ENCODE assay signal across 1 cellular context in the genomic region with DNA sequence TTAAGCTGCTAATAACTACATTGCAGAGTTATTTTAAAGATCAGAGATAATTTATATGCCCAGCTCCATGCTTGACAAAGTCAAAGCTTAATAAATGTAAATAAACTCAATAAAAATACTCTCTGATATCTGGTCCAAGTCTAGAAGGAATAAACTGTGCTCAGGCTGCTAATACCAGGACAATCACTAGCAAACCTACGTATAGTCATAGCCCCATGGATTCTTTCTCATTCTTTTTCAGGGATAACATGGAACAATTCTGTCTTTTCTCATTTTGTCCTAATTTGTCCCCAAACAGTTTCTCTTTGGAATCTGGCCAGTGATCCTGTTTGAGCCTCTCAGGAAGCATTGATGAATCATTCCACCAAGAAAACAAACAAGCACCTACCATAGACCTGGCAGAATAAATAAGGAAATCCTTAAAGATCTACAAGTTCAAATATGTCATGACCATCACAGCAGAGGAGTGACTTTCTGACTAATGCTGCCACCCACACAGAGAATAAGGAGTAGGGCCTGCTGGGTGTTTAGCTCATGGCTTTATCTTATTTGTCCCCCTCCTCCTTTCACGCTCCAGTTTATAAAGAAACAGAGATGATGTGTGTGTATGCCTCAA.
TF ChIP-seq lines count a peak whose summit lies in the region.

No MANE protein-coding gene starts in this region.

TF ChIP-seq in IMR-90, 13 proteins besides CTCF, POLR2A, EP300 and RAD21 (continued from another document):
- TF ChIP-seq FOS (IDR thresholded peaks at IDR 0.05; ENCODE audit: low read depth, low read length) = peak; percentile 6; the same call in 1 of the 2 replicates
TF ChIP-seq in IMR-90: peak in this region for 1.
